In the genomic region with DNA sequence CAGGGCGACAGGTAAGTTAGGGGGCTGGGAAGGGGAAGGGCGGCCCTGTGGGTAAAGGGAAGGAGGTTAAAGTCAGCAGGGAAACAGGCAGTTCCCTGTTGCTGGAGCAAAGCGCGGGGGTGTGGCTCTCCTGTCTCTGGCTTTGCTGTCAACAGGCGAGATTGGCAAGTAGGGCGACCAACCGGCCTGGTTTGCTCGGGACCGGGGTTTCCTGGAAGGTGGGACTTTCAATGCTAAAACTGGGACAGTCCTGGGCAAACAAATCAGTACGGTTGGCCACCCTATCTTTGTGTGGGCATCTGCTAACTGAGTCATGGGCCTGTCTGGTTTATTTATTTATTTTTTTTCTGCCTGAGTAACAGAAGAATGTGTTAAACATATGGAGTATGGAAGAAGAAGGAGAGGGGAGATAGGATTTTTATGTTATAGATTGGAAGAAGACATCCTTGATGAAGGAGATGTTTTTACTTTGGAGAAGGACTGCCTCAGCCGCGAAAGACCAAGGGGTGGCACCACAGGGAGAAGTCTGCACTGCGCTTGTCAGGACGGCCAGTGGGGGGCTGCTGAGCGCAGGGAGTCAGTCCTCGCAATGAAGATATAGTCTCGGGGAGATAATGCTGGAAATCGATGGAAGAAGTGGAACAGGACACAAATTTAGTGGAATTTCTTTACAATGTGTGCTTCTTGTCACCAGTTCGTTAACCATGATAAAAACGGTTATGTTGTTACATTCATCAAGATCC, we compare ENCODE assay signal across 8 cellular contexts. TPM values are rescaled to one million over a fixed set of nuclear protein-coding genes. Genes with fewer than 3 reads are reported as not detected.
DNase-seq lines count a peak whose midpoint lies in the region; ATAC-seq and TF ChIP-seq lines count a peak whose summit lies in the region.

No MANE protein-coding gene starts in this region.

- H3K27ac ChIP-seq in tibial artery, result peak overlapping the region; percentile 55 to 72

- POLR2A ChIA-PET in naive thymus-derived CD8-positive, alpha-beta T cell (lab: Charles Lee), result no interaction called here

- H3K27me3 Mint-ChIP-seq in activated T-cell treated with anti-CD3 and anti-CD28 coated beads, Interleukin-2, amount 50 U/mL, for 72 hours (ENCODE audit: low read depth), result peaks cover 7% of the 10 kb centered on the region
- peaks cover 2 to 18% (median 13%) of the 10 kb centered on the region in 5 donors for H3K27me3 Mint-ChIP-seq in naive thymus-derived CD8-positive, alpha-beta T cell

- H3K27me3 ChIP-seq in tibial artery, result no peaks in the 10 kb centered on the region

- peak overlapping the region; percentile 66 for H3K4me3 ChIP-seq in fibroblast of the aortic adventitia (ENCODE audit: low read depth, low read length)
- peak overlapping the region; percentile 38 to 40 for H3K4me3 ChIP-seq in tibial artery

- TF ChIP-seq CTCF in GM13976 (IDR thresholded peaks at IDR 0.05; ENCODE audit: borderline replicate concordance, control extremely low read depth, extremely low read depth, insufficient read depth, missing control alignments), result no peak
- peak; percentile 88 for TF ChIP-seq CTCF in fibroblast of the aortic adventitia (IDR thresholded peaks at IDR 0.05; ENCODE audit: insufficient read depth, low read length)
- peak; percentile 73 to 81 for TF ChIP-seq CTCF in tibial artery (IDR thresholded peaks at IDR 0.05)

- peaks cover 16% of the 10 kb centered on the region for H3K4me1 Mint-ChIP-seq in activated T-cell treated with anti-CD3 and anti-CD28 coated beads, Interleukin-2, amount 50 U/mL, for 72 hours (ENCODE audit: low read depth)
- H3K4me1 Mint-ChIP-seq in naive thymus-derived CD8-positive, alpha-beta T cell, result peaks cover 3 to 12% (median 6%) of the 10 kb centered on the region in 4 donors

- peak overlapping the region; percentile 42 to 44 for H3K4me3 Mint-ChIP-seq in activated T-cell treated with anti-CD3 and anti-CD28 coated beads, Interleukin-2, amount 50 U/mL, for 72 hours
- peak overlapping the region in 9 of 10 donors; percentile 24 to 58 (median 36) for H3K4me3 Mint-ChIP-seq in naive thymus-derived CD8-positive, alpha-beta T cell

- H3K9me3 Mint-ChIP-seq in activated T-cell treated with anti-CD3 and anti-CD28 coated beads, Interleukin-2, amount 50 U/mL, for 72 hours, result no peaks in the 10 kb centered on the region
- H3K9me3 Mint-ChIP-seq in naive thymus-derived CD8-positive, alpha-beta T cell, result no peaks in the 10 kb centered on the region

- H3K36me3 Mint-ChIP-seq in activated T-cell treated with anti-CD3 and anti-CD28 coated beads, Interleukin-2, amount 50 U/mL, for 72 hours (ENCODE audit: insufficient read depth in 2 of 2), result no peaks in the 10 kb centered on the region
- no peaks in the 10 kb centered on the region for H3K36me3 Mint-ChIP-seq in naive thymus-derived CD8-positive, alpha-beta T cell

- H3K36me3 ChIP-seq in tibial artery, result no peaks in the 10 kb centered on the region

- ATAC-seq in HG02938 (IDR thresholded peaks at IDR 0.05; ENCODE audit: unreplicated experiment), result peak; percentile 77
- ATAC-seq in activated T-cell treated with anti-CD3 and anti-CD28 coated beads, Interleukin-2, amount 50 U/mL, for 72 hours (replicated peaks in 1 of 2), result peak; percentile 80 to 83
- ATAC-seq in naive thymus-derived CD8-positive, alpha-beta T cell, result peak; percentile 74 to 76

- intact Hi-C loops in tibial artery (cut with DNase I; ENCODE audit: low total_unique reads), result loop anchor here (2.0 to 10.0 kb wide), 2 partner anchors 359 to 501 kb away; no protein-coding TSS in a partner anchor

- in situ Hi-C loops in GM13976 (cut with MboI; ENCODE audit: low sequenced_read_pairs, unreplicated experiment), result loop anchor here (10.0 kb wide), 1 partner anchor 501 kb away; no protein-coding TSS in a partner anchor

- H3K9me3 ChIP-seq in tibial artery, result no peaks in the 10 kb centered on the region

- DNase-seq in 8988T (peak; percentile 55), GM13976 (ENCODE audit: low spot score) (peak; percentile 54), NCI-H2227 (lab: John Stamatoyannopoulos, UW; ENCODE audit: unreplicated experiment) (peak; percentile 1), fibroblast of the aortic adventitia (ENCODE audit: low read depth) (peak; percentile 97), tibial artery (peak; percentile 95 to 96)
- DNase-seq in activated T-cell treated with anti-CD3 and anti-CD28 coated beads, Interleukin-2, amount 50 U/mL, for 72 hours, result peak; percentile 38 to 59
- peak in 7 of 10 donors; percentile 3 to 21 (median 13) for DNase-seq in naive thymus-derived CD8-positive, alpha-beta T cell

- H3K27ac Mint-ChIP-seq in activated T-cell treated with anti-CD3 and anti-CD28 coated beads, Interleukin-2, amount 50 U/mL, for 72 hours, result no peak overlapping the region
- H3K27ac Mint-ChIP-seq in naive thymus-derived CD8-positive, alpha-beta T cell, result no peak overlapping the region

- peaks cover 3 to 10% (median 6%) of the 10 kb centered on the region in 4 donors for H3K4me1 ChIP-seq in tibial artery

RNA-seq across cellular contexts. Expression of a gene that starts 43.4 kb away (rescaled TPM):
- total RNA-seq in activated T-cell treated with anti-CD3 and anti-CD28 coated beads, Interleukin-2, amount 50 U/mL, for 72 hours, result 1 to 10 TPM in 1 of 2 donors, under 1 TPM in 1; 0.07 to 1.3 TPM
- 2.7 and 3.4 TPM in 2 replicates for total RNA-seq in fibroblast of the aortic adventitia (ENCODE audit: low replicate concordance)
- total RNA-seq in naive thymus-derived CD8-positive, alpha-beta T cell, result 1 to 10 TPM in 1 of 2 experiments, under 1 TPM in 1; 0.49 to 2.8 TPM
- polyA plus RNA-seq in naive thymus-derived CD8-positive, alpha-beta T cell, result under 1 TPM; 0.11 to 0.44 (median 0.41) TPM

Comparison
In these comparisons a context has a peak if more than half of its experiments do, and no peak if none do; other contexts are left out.
1. Peak in every context shown above with its lines: DNase-seq, ATAC-seq, H3K4me3 ChIP-seq and H3K27ac ChIP-seq.
2. DNase-seq: peak in every context shown above with its lines; median percentile 97 in fibroblast of the aortic adventitia; 96 in tibial artery; 55 in 8988T; 54 in GM13976; 48 in activated T-cell treated with anti-CD3 and anti-CD28 coated beads, Interleukin-2, amount 50 U/mL, for 72 hours; 13 in naive thymus-derived CD8-positive, alpha-beta T cell; 1 in NCI-H2227.